1 cellular context compared by ENCODE assay signal in the genomic region with DNA sequence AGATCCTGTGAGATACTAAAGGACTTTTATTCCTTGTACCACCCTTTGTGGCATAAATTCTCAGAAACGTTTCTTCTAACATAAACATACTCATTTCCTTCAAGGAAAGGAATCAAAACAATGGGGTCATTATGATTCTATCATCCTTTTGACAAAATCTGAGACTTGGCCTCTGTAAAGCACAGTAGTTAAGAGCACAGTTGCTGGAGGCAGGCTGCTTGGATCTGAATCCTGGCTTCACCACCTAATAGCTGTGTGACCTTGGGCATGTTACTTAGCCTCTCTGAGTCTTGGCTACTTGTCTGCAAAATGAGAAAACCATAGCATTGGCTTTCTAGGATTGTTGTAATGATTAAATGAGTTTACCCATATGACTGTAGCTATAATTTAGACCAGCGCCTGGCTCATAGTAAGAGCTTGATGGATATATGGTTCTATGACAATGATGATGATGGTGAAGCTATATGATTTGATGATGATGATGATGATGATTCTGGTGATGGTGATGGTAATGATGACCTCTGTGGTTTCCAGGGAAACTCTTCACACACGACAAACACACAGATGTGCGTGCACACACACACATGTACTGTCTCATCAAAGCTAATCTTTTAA.
TF ChIP-seq lines count a peak whose summit lies in the region.

No MANE protein-coding gene starts in this region.

TF ChIP-seq in IMR-90, 13 proteins besides CTCF, POLR2A, EP300 and RAD21:
- no peak for TF ChIP-seq NFE2L2 (IDR thresholded peaks at IDR 0.05; ENCODE audit: low read depth, low read length)
- TF ChIP-seq SMC3 (IDR thresholded peaks at IDR 0.05; ENCODE audit: low read depth, low read length) = no peak
